Comparison of ENCODE assay signal across 1 cellular context in the genomic region with DNA sequence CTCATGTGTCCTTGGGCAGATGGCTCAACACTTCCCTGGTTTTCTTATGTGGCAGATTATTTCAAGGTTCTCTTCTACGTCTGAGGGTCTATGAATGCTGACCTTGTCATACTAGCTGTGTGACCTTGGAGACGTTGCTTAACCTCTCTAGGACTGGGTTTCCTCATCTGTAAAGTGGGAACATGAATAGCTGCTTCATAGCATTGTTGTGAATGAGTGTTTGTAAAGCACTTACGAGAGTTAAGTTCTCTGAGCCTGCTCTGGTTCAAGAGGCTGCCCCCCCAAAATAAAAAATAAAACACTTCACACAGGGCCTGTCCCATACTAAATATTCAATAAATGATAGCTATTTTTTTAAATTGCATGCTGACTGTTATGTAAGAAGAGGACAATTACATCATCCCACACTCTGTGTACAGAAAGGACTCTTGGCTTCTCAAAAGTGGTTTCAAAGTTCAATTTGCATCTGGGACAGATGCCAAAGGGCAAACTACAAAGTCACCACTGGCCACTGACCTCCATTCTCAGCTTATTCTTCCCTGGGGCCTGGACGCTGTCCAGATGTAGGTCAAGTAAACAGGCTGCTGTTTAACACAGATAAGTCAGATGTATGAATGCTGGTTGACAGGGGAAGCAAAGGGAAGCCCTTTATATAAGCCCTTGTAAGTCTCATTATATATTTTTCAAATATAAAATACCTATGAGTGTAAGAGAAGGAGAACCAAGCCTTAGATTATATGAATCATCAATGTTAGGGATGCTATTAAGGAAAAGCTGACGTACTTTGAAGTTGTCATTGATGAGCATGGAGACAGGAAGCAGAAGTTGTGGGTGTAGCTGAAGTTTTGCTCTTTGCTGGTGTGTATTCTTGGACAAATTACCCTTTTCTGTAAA.
A peak's percentile ranks its signal among the peaks of the same experiment; 100 is the strongest.
TF ChIP-seq lines count a peak whose summit lies in the region.

No MANE protein-coding gene starts in this region.

TF ChIP-seq in K562, 482 proteins besides CTCF, POLR2A, EP300 and RAD21 (continues in another document):
- TF ChIP-seq BACH1 (tag; IDR thresholded peaks at IDR 0.05) (0 out of 2 replicates have a peak, but pooled peaks have one; percentile 17), SIN3A (IDR thresholded peaks at IDR 0.05; ENCODE audit: borderline replicate concordance in 2 of 2, control insufficient read depth in 1 of 2, low read depth in 2 of 2, low read length in 2 of 2) (no peak), MAFK (IDR thresholded peaks at IDR 0.05; ENCODE audit: low read length) (peak; percentile 40; the same call in 1 of the 2 replicates), BCOR (IDR thresholded peaks at IDR 0.05) (peak; percentile 85; the same call in 1 of the 2 replicates), ZNF41 (CRISPR knock-in tag; conservative IDR thresholded peaks at IDR 0.05) (no peak), RUNX1 (IDR thresholded peaks at IDR 0.05; ENCODE audit: low read depth) (no peak), ZNF668 (CRISPR knock-in tag; IDR thresholded peaks at IDR 0.05) (no peak), EZH2 (IDR thresholded peaks at IDR 0.05; ENCODE audit: borderline replicate concordance, low read depth, low read length) (no peak), ZNF133 (CRISPR knock-in tag; IDR thresholded peaks at IDR 0.05) (no peak), ZBTB8A (IDR thresholded peaks at IDR 0.05; ENCODE audit: partially characterized antibody) (no peak), DPF2 (IDR thresholded peaks at IDR 0.05) (peak; percentile 96), CBFA2T2 (conservative IDR thresholded peaks at IDR 0.05) (peak; percentile 92), ZNF354B (CRISPR knock-in tag; IDR thresholded peaks at IDR 0.05) (no peak), MEF2D (tag; conservative IDR thresholded peaks at IDR 0.05; ENCODE audit: low read depth) (no peak), MCM3 (IDR thresholded peaks at IDR 0.05) (no peak), NFRKB (IDR thresholded peaks at IDR 0.05; ENCODE audit: low read depth) (0 out of 2 replicates have a peak, but pooled peaks have one; percentile 26), FOXM1 (IDR thresholded peaks at IDR 0.05; ENCODE audit: low read depth) (peak; percentile 81; the same call in 1 of the 2 replicates), FOXM1 (CRISPR knock-in tag; IDR thresholded peaks at IDR 0.05; ENCODE audit: low read depth) (no peak), NBN (IDR thresholded peaks at IDR 0.05; ENCODE audit: low read depth) (peak; percentile 83; the same call in 1 of the 2 replicates), MAZ (CRISPR knock-in tag; conservative IDR thresholded peaks at IDR 0.05 in 1 of 2, IDR thresholded peaks at IDR 0.05 in 1 of 2) (no peak), ZNF77 (CRISPR knock-in tag; IDR thresholded peaks at IDR 0.05) (no peak), RNF2 (IDR thresholded peaks at IDR 0.05) (peak; percentile 32; the same call in 1 of the 2 replicates)
- TF ChIP-seq, protein P1, sequence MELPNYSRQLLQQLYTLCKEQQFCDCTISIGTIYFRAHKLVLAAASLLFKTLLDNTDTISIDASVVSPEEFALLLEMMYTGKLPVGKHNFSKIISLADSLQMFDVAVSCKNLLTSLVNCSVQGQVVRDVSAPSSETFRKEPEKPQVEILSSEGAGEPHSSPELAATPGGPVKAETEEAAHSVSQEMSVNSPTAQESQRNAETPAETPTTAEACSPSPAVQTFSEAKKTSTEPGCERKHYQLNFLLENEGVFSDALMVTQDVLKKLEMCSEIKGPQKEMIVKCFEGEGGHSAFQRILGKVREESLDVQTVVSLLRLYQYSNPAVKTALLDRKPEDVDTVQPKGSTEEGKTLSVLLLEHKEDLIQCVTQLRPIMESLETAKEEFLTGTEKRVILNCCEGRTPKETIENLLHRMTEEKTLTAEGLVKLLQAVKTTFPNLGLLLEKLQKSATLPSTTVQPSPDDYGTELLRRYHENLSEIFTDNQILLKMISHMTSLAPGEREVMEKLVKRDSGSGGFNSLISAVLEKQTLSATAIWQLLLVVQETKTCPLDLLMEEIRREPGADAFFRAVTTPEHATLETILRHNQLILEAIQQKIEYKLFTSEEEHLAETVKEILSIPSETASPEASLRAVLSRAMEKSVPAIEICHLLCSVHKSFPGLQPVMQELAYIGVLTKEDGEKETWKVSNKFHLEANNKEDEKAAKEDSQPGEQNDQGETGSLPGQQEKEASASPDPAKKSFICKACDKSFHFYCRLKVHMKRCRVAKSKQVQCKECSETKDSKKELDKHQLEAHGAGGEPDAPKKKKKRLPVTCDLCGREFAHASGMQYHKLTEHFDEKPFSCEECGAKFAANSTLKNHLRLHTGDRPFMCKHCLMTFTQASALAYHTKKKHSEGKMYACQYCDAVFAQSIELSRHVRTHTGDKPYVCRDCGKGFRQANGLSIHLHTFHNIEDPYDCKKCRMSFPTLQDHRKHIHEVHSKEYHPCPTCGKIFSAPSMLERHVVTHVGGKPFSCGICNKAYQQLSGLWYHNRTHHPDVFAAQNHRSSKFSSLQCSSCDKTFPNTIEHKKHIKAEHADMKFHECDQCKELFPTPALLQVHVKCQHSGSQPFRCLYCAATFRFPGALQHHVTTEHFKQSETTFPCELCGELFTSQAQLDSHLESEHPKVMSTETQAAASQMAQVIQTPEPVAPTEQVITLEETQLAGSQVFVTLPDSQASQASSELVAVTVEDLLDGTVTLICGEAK (IDR thresholded peaks at IDR 0.05) = peak; percentile 43; the same call in 1 of the 2 replicates
- TF ChIP-seq, protein P1 (CRISPR knock-in tag; IDR thresholded peaks at IDR 0.05) = no peak
- TF ChIP-seq, protein P2, sequence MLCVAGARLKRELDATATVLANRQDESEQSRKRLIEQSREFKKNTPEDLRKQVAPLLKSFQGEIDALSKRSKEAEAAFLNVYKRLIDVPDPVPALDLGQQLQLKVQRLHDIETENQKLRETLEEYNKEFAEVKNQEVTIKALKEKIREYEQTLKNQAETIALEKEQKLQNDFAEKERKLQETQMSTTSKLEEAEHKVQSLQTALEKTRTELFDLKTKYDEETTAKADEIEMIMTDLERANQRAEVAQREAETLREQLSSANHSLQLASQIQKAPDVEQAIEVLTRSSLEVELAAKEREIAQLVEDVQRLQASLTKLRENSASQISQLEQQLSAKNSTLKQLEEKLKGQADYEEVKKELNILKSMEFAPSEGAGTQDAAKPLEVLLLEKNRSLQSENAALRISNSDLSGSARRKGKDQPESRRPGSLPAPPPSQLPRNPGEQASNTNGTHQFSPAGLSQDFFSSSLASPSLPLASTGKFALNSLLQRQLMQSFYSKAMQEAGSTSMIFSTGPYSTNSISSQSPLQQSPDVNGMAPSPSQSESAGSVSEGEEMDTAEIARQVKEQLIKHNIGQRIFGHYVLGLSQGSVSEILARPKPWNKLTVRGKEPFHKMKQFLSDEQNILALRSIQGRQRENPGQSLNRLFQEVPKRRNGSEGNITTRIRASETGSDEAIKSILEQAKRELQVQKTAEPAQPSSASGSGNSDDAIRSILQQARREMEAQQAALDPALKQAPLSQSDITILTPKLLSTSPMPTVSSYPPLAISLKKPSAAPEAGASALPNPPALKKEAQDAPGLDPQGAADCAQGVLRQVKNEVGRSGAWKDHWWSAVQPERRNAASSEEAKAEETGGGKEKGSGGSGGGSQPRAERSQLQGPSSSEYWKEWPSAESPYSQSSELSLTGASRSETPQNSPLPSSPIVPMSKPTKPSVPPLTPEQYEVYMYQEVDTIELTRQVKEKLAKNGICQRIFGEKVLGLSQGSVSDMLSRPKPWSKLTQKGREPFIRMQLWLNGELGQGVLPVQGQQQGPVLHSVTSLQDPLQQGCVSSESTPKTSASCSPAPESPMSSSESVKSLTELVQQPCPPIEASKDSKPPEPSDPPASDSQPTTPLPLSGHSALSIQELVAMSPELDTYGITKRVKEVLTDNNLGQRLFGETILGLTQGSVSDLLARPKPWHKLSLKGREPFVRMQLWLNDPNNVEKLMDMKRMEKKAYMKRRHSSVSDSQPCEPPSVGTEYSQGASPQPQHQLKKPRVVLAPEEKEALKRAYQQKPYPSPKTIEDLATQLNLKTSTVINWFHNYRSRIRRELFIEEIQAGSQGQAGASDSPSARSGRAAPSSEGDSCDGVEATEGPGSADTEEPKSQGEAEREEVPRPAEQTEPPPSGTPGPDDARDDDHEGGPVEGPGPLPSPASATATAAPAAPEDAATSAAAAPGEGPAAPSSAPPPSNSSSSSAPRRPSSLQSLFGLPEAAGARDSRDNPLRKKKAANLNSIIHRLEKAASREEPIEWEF (CRISPR knock-in tag; IDR thresholded peaks at IDR 0.05) = no peak
- TF ChIP-seq, protein P3, sequence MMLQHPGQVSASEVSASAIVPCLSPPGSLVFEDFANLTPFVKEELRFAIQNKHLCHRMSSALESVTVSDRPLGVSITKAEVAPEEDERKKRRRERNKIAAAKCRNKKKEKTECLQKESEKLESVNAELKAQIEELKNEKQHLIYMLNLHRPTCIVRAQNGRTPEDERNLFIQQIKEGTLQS (IDR thresholded peaks at IDR 0.05) = peak; percentile 97
- TF ChIP-seq, protein P3 (CRISPR knock-in tag; conservative IDR thresholded peaks at IDR 0.05) = no peak; the same call in 1 of the 2 replicates
- TF ChIP-seq, protein P4, sequence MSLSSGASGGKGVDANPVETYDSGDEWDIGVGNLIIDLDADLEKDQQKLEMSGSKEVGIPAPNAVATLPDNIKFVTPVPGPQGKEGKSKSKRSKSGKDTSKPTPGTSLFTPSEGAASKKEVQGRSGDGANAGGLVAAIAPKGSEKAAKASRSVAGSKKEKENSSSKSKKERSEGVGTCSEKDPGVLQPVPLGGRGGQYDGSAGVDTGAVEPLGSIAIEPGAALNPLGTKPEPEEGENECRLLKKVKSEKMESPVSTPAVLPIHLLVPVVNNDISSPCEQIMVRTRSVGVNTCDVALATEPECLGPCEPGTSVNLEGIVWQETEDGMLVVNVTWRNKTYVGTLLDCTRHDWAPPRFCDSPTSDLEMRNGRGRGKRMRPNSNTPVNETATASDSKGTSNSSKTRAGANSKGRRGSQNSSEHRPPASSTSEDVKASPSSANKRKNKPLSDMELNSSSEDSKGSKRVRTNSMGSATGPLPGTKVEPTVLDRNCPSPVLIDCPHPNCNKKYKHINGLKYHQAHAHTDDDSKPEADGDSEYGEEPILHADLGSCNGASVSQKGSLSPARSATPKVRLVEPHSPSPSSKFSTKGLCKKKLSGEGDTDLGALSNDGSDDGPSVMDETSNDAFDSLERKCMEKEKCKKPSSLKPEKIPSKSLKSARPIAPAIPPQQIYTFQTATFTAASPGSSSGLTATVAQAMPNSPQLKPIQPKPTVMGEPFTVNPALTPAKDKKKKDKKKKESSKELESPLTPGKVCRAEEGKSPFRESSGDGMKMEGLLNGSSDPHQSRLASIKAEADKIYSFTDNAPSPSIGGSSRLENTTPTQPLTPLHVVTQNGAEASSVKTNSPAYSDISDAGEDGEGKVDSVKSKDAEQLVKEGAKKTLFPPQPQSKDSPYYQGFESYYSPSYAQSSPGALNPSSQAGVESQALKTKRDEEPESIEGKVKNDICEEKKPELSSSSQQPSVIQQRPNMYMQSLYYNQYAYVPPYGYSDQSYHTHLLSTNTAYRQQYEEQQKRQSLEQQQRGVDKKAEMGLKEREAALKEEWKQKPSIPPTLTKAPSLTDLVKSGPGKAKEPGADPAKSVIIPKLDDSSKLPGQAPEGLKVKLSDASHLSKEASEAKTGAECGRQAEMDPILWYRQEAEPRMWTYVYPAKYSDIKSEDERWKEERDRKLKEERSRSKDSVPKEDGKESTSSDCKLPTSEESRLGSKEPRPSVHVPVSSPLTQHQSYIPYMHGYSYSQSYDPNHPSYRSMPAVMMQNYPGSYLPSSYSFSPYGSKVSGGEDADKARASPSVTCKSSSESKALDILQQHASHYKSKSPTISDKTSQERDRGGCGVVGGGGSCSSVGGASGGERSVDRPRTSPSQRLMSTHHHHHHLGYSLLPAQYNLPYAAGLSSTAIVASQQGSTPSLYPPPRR (CRISPR knock-in tag; IDR thresholded peaks at IDR 0.05; ENCODE audit: borderline replicate concordance) = no peak
- TF ChIP-seq, protein P5, sequence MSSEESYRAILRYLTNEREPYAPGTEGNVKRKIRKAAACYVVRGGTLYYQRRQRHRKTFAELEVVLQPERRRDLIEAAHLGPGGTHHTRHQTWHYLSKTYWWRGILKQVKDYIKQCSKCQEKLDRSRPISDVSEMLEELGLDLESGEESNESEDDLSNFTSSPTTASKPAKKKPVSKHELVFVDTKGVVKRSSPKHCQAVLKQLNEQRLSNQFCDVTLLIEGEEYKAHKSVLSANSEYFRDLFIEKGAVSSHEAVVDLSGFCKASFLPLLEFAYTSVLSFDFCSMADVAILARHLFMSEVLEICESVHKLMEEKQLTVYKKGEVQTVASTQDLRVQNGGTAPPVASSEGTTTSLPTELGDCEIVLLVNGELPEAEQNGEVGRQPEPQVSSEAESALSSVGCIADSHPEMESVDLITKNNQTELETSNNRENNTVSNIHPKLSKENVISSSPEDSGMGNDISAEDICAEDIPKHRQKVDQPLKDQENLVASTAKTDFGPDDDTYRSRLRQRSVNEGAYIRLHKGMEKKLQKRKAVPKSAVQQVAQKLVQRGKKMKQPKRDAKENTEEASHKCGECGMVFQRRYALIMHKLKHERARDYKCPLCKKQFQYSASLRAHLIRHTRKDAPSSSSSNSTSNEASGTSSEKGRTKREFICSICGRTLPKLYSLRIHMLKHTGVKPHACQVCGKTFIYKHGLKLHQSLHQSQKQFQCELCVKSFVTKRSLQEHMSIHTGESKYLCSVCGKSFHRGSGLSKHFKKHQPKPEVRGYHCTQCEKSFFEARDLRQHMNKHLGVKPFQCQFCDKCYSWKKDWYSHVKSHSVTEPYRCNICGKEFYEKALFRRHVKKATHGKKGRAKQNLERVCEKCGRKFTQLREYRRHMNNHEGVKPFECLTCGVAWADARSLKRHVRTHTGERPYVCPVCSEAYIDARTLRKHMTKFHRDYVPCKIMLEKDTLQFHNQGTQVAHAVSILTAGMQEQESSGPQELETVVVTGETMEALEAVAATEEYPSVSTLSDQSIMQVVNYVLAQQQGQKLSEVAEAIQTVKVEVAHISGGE (CRISPR knock-in tag; IDR thresholded peaks at IDR 0.05) = no peak; a peak in 1 of 6 replicates
